1 cellular context compared by ENCODE assay signal in the genomic region with DNA sequence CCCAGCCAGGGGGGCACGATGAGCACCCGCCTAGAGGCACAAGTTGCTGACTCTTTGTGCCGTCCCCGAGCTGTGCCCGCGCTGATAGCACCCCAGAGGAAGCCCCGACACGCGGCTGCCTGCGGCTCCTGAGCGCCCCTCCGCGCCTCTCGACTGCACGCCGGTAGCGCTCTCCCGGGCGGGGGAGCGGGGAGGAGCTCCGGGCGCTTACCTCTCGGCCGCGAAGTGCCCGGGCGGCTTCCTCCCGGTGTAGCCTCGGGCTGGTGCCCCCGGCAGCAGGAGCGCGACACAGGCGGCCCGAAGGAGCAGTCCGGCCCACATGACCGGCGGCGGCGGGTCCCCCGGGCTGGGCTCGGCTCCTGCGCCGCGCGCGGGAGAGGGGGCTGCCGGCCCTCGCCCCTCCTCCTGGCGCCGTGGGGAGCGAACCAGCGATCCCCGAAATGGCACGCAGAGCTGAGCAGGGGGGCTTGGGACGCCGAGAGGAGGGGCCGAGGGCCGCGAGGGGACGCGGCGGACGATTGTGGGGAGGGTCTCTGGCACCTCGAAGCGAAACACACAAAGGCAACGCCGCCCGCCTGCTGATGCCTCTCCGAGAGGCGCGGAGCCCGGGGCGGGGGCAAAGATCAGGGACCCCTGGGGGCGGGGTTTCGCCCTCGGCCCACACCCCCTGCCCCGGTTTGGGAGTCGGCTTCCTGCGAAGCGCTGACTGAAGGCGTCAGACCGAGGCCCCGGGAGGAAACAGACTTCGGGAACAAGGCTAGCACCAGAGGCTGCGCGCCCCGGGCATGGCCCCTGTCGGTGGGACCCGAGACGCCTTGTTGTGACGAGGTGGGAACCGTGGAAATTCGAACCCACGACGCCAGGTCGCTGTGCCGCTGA.
A peak's percentile ranks its signal among the peaks of the same experiment; 100 is the strongest.
TF ChIP-seq lines count a peak whose summit lies in the region.

A gene with protein sequence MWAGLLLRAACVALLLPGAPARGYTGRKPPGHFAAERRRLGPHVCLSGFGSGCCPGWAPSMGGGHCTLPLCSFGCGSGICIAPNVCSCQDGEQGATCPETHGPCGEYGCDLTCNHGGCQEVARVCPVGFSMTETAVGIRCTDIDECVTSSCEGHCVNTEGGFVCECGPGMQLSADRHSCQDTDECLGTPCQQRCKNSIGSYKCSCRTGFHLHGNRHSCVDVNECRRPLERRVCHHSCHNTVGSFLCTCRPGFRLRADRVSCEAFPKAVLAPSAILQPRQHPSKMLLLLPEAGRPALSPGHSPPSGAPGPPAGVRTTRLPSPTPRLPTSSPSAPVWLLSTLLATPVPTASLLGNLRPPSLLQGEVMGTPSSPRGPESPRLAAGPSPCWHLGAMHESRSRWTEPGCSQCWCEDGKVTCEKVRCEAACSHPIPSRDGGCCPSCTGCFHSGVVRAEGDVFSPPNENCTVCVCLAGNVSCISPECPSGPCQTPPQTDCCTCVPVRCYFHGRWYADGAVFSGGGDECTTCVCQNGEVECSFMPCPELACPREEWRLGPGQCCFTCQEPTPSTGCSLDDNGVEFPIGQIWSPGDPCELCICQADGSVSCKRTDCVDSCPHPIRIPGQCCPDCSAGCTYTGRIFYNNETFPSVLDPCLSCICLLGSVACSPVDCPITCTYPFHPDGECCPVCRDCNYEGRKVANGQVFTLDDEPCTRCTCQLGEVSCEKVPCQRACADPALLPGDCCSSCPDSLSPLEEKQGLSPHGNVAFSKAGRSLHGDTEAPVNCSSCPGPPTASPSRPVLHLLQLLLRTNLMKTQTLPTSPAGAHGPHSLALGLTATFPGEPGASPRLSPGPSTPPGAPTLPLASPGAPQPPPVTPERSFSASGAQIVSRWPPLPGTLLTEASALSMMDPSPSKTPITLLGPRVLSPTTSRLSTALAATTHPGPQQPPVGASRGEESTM (minus strand): TSS at position 600 of the 879 bp plus-strand sequence. CDS start 279 bp downstream, at position 321.

TF ChIP-seq in HEK293, 187 proteins besides CTCF, POLR2A, EP300 and RAD21 (continued from another document):
- TF ChIP-seq, protein P1, sequence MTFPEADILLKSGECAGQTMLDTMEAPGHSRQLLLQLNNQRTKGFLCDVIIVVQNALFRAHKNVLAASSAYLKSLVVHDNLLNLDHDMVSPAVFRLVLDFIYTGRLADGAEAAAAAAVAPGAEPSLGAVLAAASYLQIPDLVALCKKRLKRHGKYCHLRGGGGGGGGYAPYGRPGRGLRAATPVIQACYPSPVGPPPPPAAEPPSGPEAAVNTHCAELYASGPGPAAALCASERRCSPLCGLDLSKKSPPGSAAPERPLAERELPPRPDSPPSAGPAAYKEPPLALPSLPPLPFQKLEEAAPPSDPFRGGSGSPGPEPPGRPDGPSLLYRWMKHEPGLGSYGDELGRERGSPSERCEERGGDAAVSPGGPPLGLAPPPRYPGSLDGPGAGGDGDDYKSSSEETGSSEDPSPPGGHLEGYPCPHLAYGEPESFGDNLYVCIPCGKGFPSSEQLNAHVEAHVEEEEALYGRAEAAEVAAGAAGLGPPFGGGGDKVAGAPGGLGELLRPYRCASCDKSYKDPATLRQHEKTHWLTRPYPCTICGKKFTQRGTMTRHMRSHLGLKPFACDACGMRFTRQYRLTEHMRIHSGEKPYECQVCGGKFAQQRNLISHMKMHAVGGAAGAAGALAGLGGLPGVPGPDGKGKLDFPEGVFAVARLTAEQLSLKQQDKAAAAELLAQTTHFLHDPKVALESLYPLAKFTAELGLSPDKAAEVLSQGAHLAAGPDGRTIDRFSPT (tag by site-specific recombination; IDR thresholded peaks at IDR 0.05), result no peak; the same call in 1 of the 2 replicates
- TF ChIP-seq, protein P2, sequence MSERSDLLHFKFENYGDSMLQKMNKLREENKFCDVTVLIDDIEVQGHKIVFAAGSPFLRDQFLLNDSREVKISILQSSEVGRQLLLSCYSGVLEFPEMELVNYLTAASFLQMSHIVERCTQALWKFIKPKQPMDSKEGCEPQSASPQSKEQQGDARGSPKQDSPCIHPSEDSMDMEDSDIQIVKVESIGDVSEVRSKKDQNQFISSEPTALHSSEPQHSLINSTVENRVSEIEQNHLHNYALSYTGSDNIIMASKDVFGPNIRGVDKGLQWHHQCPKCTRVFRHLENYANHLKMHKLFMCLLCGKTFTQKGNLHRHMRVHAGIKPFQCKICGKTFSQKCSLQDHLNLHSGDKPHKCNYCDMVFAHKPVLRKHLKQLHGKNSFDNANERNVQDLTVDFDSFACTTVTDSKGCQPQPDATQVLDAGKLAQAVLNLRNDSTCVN (tag by site-specific recombination; optimal IDR thresholded peaks at IDR 0.05), result peak; percentile 53
- TF ChIP-seq OSR2 (tag by site-specific recombination; IDR thresholded peaks at IDR 0.05), result peak; percentile 76
- TF ChIP-seq ZNF335 (tag by site-specific recombination; conservative IDR thresholded peaks at IDR 0.05), result peak; percentile 62
- 0 out of 2 replicates have a peak, but pooled peaks have one; percentile 14 for TF ChIP-seq WT1 (tag by site-specific recombination; IDR thresholded peaks at IDR 0.05)
- TF ChIP-seq, protein P3, sequence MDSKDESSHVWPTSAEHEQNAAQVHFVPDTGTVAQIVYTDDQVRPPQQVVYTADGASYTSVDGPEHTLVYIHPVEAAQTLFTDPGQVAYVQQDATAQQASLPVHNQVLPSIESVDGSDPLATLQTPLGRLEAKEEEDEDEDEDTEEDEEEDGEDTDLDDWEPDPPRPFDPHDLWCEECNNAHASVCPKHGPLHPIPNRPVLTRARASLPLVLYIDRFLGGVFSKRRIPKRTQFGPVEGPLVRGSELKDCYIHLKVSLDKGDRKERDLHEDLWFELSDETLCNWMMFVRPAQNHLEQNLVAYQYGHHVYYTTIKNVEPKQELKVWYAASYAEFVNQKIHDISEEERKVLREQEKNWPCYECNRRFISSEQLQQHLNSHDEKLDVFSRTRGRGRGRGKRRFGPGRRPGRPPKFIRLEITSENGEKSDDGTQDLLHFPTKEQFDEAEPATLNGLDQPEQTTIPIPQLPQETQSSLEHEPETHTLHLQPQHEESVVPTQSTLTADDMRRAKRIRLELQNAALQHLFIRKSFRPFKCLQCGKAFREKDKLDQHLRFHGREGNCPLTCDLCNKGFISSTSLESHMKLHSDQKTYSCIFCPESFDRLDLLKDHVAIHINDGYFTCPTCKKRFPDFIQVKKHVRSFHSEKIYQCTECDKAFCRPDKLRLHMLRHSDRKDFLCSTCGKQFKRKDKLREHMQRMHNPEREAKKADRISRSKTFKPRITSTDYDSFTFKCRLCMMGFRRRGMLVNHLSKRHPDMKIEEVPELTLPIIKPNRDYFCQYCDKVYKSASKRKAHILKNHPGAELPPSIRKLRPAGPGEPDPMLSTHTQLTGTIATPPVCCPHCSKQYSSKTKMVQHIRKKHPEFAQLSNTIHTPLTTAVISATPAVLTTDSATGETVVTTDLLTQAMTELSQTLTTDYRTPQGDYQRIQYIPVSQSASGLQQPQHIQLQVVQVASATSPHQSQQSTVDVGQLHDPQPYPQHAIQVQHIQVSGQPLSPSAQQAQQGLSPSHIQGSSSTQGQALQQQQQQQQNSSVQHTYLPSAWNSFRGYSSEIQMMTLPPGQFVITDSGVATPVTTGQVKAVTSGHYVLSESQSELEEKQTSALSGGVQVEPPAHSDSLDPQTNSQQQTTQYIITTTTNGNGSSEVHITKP (tag by site-specific recombination; IDR thresholded peaks at IDR 0.05), result peak; percentile 60
- TF ChIP-seq BCL11B (tag by site-specific recombination; IDR thresholded peaks at IDR 0.05; ENCODE audit: low read depth), result 0 out of 2 replicates have a peak, but pooled peaks have one; percentile 23
- TF ChIP-seq ZBTB8A (tag by site-specific recombination; IDR thresholded peaks at IDR 0.05), result peak; percentile 77
- no peak for TF ChIP-seq ZNF248 (tag by site-specific recombination; IDR thresholded peaks at IDR 0.05)
- peak; percentile 42; the same call in 1 of the 2 replicates for TF ChIP-seq ZBTB20 (tag by site-specific recombination; IDR thresholded peaks at IDR 0.05)
- TF ChIP-seq, protein P4, sequence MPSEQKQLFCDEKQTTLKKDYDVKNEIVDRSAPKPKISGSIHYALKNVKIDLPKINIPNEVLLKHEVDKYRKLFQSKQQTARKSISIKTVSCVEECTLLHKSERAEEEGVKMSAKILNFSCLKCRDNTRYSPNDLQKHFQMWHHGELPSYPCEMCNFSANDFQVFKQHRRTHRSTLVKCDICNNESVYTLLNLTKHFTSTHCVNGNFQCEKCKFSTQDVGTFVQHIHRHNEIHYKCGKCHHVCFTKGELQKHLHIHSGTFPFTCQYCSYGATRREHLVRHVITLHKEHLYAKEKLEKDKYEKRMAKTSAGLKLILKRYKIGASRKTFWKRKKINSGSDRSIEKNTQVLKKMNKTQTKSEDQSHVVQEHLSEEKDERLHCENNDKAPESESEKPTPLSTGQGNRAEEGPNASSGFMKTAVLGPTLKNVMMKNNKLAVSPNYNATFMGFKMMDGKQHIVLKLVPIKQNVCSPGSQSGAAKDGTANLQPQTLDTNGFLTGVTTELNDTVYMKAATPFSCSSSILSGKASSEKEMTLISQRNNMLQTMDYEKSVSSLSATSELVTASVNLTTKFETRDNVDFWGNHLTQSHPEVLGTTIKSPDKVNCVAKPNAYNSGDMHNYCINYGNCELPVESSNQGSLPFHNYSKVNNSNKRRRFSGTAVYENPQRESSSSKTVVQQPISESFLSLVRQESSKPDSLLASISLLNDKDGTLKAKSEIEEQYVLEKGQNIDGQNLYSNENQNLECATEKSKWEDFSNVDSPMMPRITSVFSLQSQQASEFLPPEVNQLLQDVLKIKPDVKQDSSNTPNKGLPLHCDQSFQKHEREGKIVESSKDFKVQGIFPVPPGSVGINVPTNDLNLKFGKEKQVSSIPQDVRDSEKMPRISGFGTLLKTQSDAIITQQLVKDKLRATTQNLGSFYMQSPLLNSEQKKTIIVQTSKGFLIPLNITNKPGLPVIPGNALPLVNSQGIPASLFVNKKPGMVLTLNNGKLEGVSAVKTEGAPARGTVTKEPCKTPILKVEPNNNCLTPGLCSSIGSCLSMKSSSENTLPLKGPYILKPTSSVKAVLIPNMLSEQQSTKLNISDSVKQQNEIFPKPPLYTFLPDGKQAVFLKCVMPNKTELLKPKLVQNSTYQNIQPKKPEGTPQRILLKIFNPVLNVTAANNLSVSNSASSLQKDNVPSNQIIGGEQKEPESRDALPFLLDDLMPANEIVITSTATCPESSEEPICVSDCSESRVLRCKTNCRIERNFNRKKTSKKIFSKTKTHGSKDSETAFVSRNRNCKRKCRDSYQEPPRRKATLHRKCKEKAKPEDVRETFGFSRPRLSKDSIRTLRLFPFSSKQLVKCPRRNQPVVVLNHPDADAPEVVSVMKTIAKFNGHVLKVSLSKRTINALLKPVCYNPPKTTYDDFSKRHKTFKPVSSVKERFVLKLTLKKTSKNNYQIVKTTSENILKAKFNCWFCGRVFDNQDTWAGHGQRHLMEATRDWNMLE (tag by site-specific recombination; conservative IDR thresholded peaks at IDR 0.05; ENCODE audit: low read depth), result no peak
